Comparison of ENCODE assay signal across 25 cellular contexts in the genomic region with DNA sequence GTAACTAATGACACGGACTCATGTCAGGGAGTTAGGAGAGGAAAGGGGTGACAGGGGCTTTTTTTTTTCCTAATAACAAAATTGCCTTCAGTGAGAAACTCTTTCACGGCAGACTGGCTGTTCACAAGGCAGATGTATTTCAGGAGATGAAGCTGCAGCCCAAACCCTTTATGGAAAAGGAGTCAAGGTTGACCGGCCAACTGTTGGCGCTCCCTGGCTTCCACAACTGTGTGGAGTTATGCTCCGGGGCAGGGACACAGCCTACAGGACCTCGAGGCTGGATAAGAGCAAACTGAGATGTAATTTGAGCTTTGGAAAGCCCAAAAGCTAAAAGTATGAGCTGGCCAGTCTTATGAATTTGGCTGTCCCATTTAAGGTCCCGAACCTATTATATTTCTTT. TPM values are rescaled to one million over a fixed set of nuclear protein-coding genes. Genes with fewer than 3 reads are reported as not detected.
DNase-seq lines count a peak whose midpoint lies in the region; ATAC-seq, FAIRE-seq and TF ChIP-seq lines count a peak whose summit lies in the region.
"Had no signal": no experiment of that assay in that cellular context is flagged by ENCODE, and none has a peak within 500 bp of the region (broad histone marks: within the 10 kb centered on the region; RNA-seq: fewer than 3 reads in every experiment).

No MANE protein-coding gene starts in this region.

- CTCF ChIA-PET in CD4-positive, alpha-beta T cell (lab: Charles Lee) = no interaction called here

- H3K27ac ChIP-seq in BLaER1 treated with 17β-estradiol and CSF1 and Interleukin-3, amounts not matched to agents 10 nM and 100 nM = no peak overlapping the region
- H3K27ac ChIP-seq in GM23338 (ENCODE audit: low read depth) = no peak overlapping the region
- no peak overlapping the region for H3K27ac ChIP-seq in endodermal cell (ENCODE audit: low read depth, low read length)
- no peak overlapping the region for H3K27ac ChIP-seq in neural progenitor cell
- no peak overlapping the region for H3K27ac ChIP-seq in CD4-positive, alpha-beta T cell (ENCODE audit: low read depth, low read length)
- H3K27ac ChIP-seq: ascending aorta, RWPE1, vagina had no signal

- no peaks in the 10 kb centered on the region for H3K9me3 ChIP-seq in BLaER1 treated with 17β-estradiol and CSF1 and Interleukin-3, amounts not matched to agents 10 nM and 100 nM (replicated peaks in 1 of 11)
- H3K9me3 ChIP-seq in endodermal cell (ENCODE audit: control insufficient read depth, low read length) = no peaks in the 10 kb centered on the region
- H3K9me3 ChIP-seq in neural progenitor cell (ENCODE audit: low read depth) = no peaks in the 10 kb centered on the region
- H3K9me3 ChIP-seq in CD4-positive, alpha-beta T cell (ENCODE audit: control insufficient read depth, low read length) = no peaks in the 10 kb centered on the region
- H3K9me3 ChIP-seq: ascending aorta, SK-N-SH, vagina had no signal

- H3K4me1 Mint-ChIP-seq in GM23338 (peaks cover 40% of the 10 kb centered on the region), endodermal cell (peaks cover 3% of the 10 kb centered on the region), neural progenitor cell (peaks cover 6% of the 10 kb centered on the region)
- no peaks in the 10 kb centered on the region for H3K4me1 Mint-ChIP-seq in CD4-positive, alpha-beta T cell (ENCODE audit: low read depth)
- H3K4me1 Mint-ChIP-seq: central memory CD8-positive, alpha-beta T cell had no signal

- H3K9ac ChIP-seq in BLaER1 treated with 17β-estradiol and CSF1 and Interleukin-3, amounts not matched to agents 10 nM and 100 nM = peak overlapping the region in 2 of 11 experiments; percentile 18 to 27; a peak in 3 of 22 replicates
- H3K9ac ChIP-seq in endodermal cell (ENCODE audit: extremely low read depth, low read length, poor library complexity, severe bottlenecking) (no peak overlapping the region), neural progenitor cell (no peak overlapping the region)
- H3K9ac ChIP-seq: SK-N-SH had no signal

- H3K4me1 ChIP-seq in BLaER1 treated with 17β-estradiol and CSF1 and Interleukin-3, amounts not matched to agents 10 nM and 100 nM = peaks cover 10 to 14% (median 11%) of the 10 kb centered on the region in 10 experiments
- H3K4me1 ChIP-seq in GM23338 (ENCODE audit: insufficient read depth) (peaks cover 30% of the 10 kb centered on the region), endodermal cell (ENCODE audit: control insufficient read depth, insufficient read depth, low read length) (peaks cover 7% of the 10 kb centered on the region), neural progenitor cell (peaks cover 20% of the 10 kb centered on the region)
- H3K4me1 ChIP-seq: ascending aorta, vagina had no signal

- H2AFZ ChIP-seq in GM23338 (peak overlapping the region; percentile 83), neural progenitor cell (replicated peaks) (peak overlapping the region; percentile 7)

- 67 to 82% methylated on average over 5 to 6 of the region's 7 CpGs for WGBS in endodermal cell (ENCODE audit: insufficient coverage in 1 of 2, insufficient read length in 1 of 2), 2 experiments

- H3K79me2 ChIP-seq in GM23338 (replicated peaks; ENCODE audit: insufficient read depth) (no peaks in the 10 kb centered on the region), neural progenitor cell (ENCODE audit: low read depth) (no peaks in the 10 kb centered on the region)

- H3K9me2 ChIP-seq in GM23338 (ENCODE audit: insufficient read depth) = no peaks in the 10 kb centered on the region
- H3K9me2 ChIP-seq: SK-N-SH had no signal

- POLR2A ChIA-PET in CD4-positive, alpha-beta T cell (lab: Charles Lee) = no interaction called here

- H3K9me3 Mint-ChIP-seq in GM23338 (peaks cover 2% of the 10 kb centered on the region; the same call in 1 of the 3 replicates), endodermal cell (no peaks in the 10 kb centered on the region), neural progenitor cell (peaks cover 5% of the 10 kb centered on the region)
- no peaks in the 10 kb centered on the region for H3K9me3 Mint-ChIP-seq in CD4-positive, alpha-beta T cell
- H3K9me3 Mint-ChIP-seq: central memory CD8-positive, alpha-beta T cell; neural crest cell had no signal

- no peak for FAIRE-seq in HTR-8/SVneo (lab: Jason Lieb, UNC)
- FAIRE-seq: kidney had no signal

- DNase-seq in GM23338 (ENCODE audit: low spot score) (no peak), endodermal cell (peak; percentile 39), neural progenitor cell (ENCODE audit: low spot score) (no peak), GM03348 (ENCODE audit: low spot score) (no peak), NCI-H1436 (lab: John Stamatoyannopoulos, UW) (no peak), HTR-8/SVneo (ENCODE audit: insufficient read length, low spot score) (no peak)
- no peak for DNase-seq in CD4-positive, alpha-beta T cell
- DNase-seq: activated CD8-positive, alpha-beta T cell treated with anti-CD3 and anti-CD28 coated beads, Interleukin-2, amount 10 ng/mL, durations not matched to agents 7 days and 5 days; activated effector memory CD4-positive, alpha-beta T cell treated with Interleukin-2 at 50 U/mL for 16 hours; CD8-positive, alpha-beta memory T cell; H7; KG1; kidney; NCI-H1417 treated with DMSO at 0.1 percent for 48 hours; NCI-H446 treated with DMSO at 0.1 percent for 48 hours; SK-N-SH; stimulated activated naive CD4-positive, alpha-beta T cell treated with Interleukin-2 at 50 U/mL for 16 hours; T-helper 17 cell had no signal

- H3K36me3 Mint-ChIP-seq in GM23338 (ENCODE audit: low read depth) = no peaks in the 10 kb centered on the region
- no peaks in the 10 kb centered on the region for H3K36me3 Mint-ChIP-seq in endodermal cell (ENCODE audit: low read depth)
- no peaks in the 10 kb centered on the region for H3K36me3 Mint-ChIP-seq in neural progenitor cell
- H3K36me3 Mint-ChIP-seq in CD4-positive, alpha-beta T cell (ENCODE audit: low read depth) = no peaks in the 10 kb centered on the region

- H3K27ac Mint-ChIP-seq in GM23338 (no peak overlapping the region), endodermal cell (no peak overlapping the region), neural progenitor cell (no peak overlapping the region)
- H3K27ac Mint-ChIP-seq in CD4-positive, alpha-beta T cell = no peak overlapping the region
- H3K27ac Mint-ChIP-seq: activated CD8-positive, alpha-beta T cell treated with anti-CD3 and anti-CD28 coated beads, Interleukin-2, amount 10 ng/mL, durations not matched to agents 7 days and 5 days; activated naive CD8-positive, alpha-beta T cell; T-helper 17 cell had no signal

- H3K4me3 Mint-ChIP-seq in GM23338 = peak overlapping the region; percentile 43; the same call in 1 of the 3 replicates
- no peak overlapping the region for H3K4me3 Mint-ChIP-seq in endodermal cell
- no peak overlapping the region for H3K4me3 Mint-ChIP-seq in neural progenitor cell
- no peak overlapping the region for H3K4me3 Mint-ChIP-seq in CD4-positive, alpha-beta T cell
- H3K4me3 Mint-ChIP-seq: activated CD8-positive, alpha-beta T cell treated with anti-CD3 and anti-CD28 coated beads, Interleukin-2, amount 10 ng/mL, durations not matched to agents 7 days and 5 days; activated naive CD8-positive, alpha-beta T cell; CD8-positive, alpha-beta memory T cell; central memory CD8-positive, alpha-beta T cell; neural crest cell; T-helper 17 cell had no signal

- H3K4me3 ChIP-seq in BLaER1 treated with 17β-estradiol and CSF1 and Interleukin-3, amounts not matched to agents 10 nM and 100 nM = no peak overlapping the region
- H3K4me3 ChIP-seq in GM23338 (peak overlapping the region; percentile 46), endodermal cell (ENCODE audit: low read length) (no peak overlapping the region), neural progenitor cell (no peak overlapping the region)
- H3K4me3 ChIP-seq: ascending aorta, vagina had no signal

- H3K27me3 Mint-ChIP-seq in GM23338 (ENCODE audit: insufficient read depth, low read depth, poor library complexity) = peaks cover 58% of the 10 kb centered on the region
- H3K27me3 Mint-ChIP-seq in endodermal cell (ENCODE audit: insufficient read depth) = peaks cover 66% of the 10 kb centered on the region
- H3K27me3 Mint-ChIP-seq in neural progenitor cell (ENCODE audit: insufficient read depth, low read depth) = peaks cover 21% of the 10 kb centered on the region
- H3K27me3 Mint-ChIP-seq in CD4-positive, alpha-beta T cell = peaks cover 59% of the 10 kb centered on the region

- no peaks in the 10 kb centered on the region; a peak in 1 of 22 replicates for H4K20me1 ChIP-seq in BLaER1 treated with 17β-estradiol and CSF1 and Interleukin-3, amounts not matched to agents 10 nM and 100 nM
- H4K20me1 ChIP-seq in GM23338 (replicated peaks; ENCODE audit: insufficient read depth) (no peaks in the 10 kb centered on the region; the same call in 1 of the 2 replicates), neural progenitor cell (ENCODE audit: low read depth) (no peaks in the 10 kb centered on the region)

- H3K4me2 ChIP-seq in BLaER1 treated with 17β-estradiol and CSF1 and Interleukin-3, amounts not matched to agents 10 nM and 100 nM = peak overlapping the region; percentile 35 to 82 (median 76)
- H3K4me2 ChIP-seq in GM23338 (peak overlapping the region; percentile 74), neural progenitor cell (no peak overlapping the region)
- H3K4me2 ChIP-seq: SK-N-SH had no signal

- TF ChIP-seq CTCF in GM23338 (conservative IDR thresholded peaks at IDR 0.05; ENCODE audit: low read depth in 2 of 2) (no peak), endodermal cell (conservative IDR thresholded peaks at IDR 0.05) (no peak), neural progenitor cell (IDR thresholded peaks at IDR 0.05) (no peak)
- TF ChIP-seq CTCF in CD4-positive, alpha-beta T cell (IDR thresholded peaks at IDR 0.05) = no peak

- ATAC-seq in GM23338 = peak; percentile 45
- no peak for ATAC-seq in CD4-positive, alpha-beta T cell (ENCODE audit: poor library complexity)
- ATAC-seq: T-helper 17 cell had no signal

- intact Hi-C loops in CD4-positive, alpha-beta T cell (cut with DNase I, micrococcal nuclease) = no loop called here

- peaks cover 10% of the 10 kb centered on the region; the same call in 1 of the 2 replicates for H3F3A ChIP-seq in GM23338 (replicated peaks; ENCODE audit: low read depth)
- peaks cover 9% of the 10 kb centered on the region for H3F3A ChIP-seq in neural progenitor cell (ENCODE audit: low read depth)

- H3K27me3 ChIP-seq in BLaER1 treated with 17β-estradiol and CSF1 and Interleukin-3, amounts not matched to agents 10 nM and 100 nM = peaks cover 0 to 15% (median 5%) of the 10 kb centered on the region in 11 experiments; a peak in 7 of 22 replicates
- H3K27me3 ChIP-seq in GM23338 (ENCODE audit: insufficient read depth) (peaks cover 73% of the 10 kb centered on the region), endodermal cell (ENCODE audit: control insufficient read depth, insufficient read depth, low read length, poor library complexity, severe bottlenecking) (peaks cover 14% of the 10 kb centered on the region), neural progenitor cell (peaks cover 50% of the 10 kb centered on the region)
- H3K27me3 ChIP-seq in CD4-positive, alpha-beta T cell (ENCODE audit: control insufficient read depth, insufficient read depth, low read length) = peaks cover 40% of the 10 kb centered on the region
- H3K27me3 ChIP-seq: ascending aorta, vagina had no signal

- H3K36me3 ChIP-seq in BLaER1 treated with 17β-estradiol and CSF1 and Interleukin-3, amounts not matched to agents 10 nM and 100 nM = no peaks in the 10 kb centered on the region
- no peaks in the 10 kb centered on the region for H3K36me3 ChIP-seq in GM23338 (ENCODE audit: insufficient read depth)
- H3K36me3 ChIP-seq in endodermal cell (ENCODE audit: control insufficient read depth, insufficient read depth, low read length) = no peaks in the 10 kb centered on the region
- H3K36me3 ChIP-seq in neural progenitor cell = no peaks in the 10 kb centered on the region
- H3K36me3 ChIP-seq: ascending aorta, vagina had no signal

RNA-seq across cellular contexts. Expression of a gene that starts 30.8 kb away (rescaled TPM):
- 5.1 and 6.9 TPM in 2 replicates for total RNA-seq in GM23338 (2014; rRNA removed; shearing (Covaris generic))
- 8.5 and 8.6 TPM in 2 replicates for polyA plus RNA-seq in GM23338 (2016; fragmentation: Nextera tagmentation; extraction: Ambion mirVana)
- total RNA-seq in endodermal cell (10 to 100 TPM; 31.3 to 55.4 TPM), neural progenitor cell (ENCODE audit: low replicate concordance) (18.2 and 23.5 TPM in 2 replicates)
- 38.6 TPM for polyA plus RNA-seq in endodermal cell (2013, experiment 1 of 2)
- polyA plus RNA-seq in endodermal cell (2013, experiment 2 of 2) = 30.7 TPM
- total RNA-seq in CD4-positive, alpha-beta T cell = 10 to 100 TPM; 74.3 to 84.3 TPM
